ENCODE assay signal across 8 cellular contexts in the genomic region with DNA sequence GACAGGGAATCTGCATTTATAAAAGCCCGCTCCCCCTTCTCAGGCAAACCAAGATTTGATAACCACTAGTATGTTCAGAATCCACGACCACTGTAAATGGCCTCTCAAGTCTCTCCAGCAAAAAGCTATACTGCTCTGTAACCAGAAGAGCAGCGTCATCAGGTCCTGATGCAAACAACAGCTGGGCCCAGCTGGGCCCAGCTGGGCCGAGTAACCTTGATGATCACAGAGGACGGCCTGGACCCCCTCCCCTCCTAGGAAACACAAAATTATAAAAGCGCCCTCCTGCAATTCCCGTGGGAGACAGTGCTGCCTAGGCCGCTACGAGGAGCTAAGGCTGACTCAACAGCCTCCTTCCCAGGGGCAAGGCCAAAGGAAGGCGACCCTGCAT. TPM values are rescaled to one million over a fixed set of nuclear protein-coding genes. Genes with fewer than 3 reads are reported as not detected.
A peak's percentile ranks its signal among the peaks of the same experiment; 100 is the strongest.
DNase-seq lines count a peak whose midpoint lies in the region; ATAC-seq, FAIRE-seq and TF ChIP-seq lines count a peak whose summit lies in the region.

No MANE protein-coding gene starts in this region.

- peak overlapping the region; percentile 77 for H3K4me3 ChIP-seq in AG09309 (ENCODE audit: control insufficient read depth, low read depth, low read length)
- peak overlapping the region; percentile 57 to 91 (median 72) for H3K4me3 ChIP-seq in tibial nerve

- no peak for FAIRE-seq in GM12892 (lab: Jason Lieb, UNC)

- no peak for TF ChIP-seq EP300 in tibial nerve (IDR thresholded peaks at IDR 0.05)

- 26 to 27% (median 27%) methylated on average over 10 of the region's 10 CpGs for WGBS in adipose tissue, 3 donors
- 25 to 29% methylated on average over 5 to 10 of the region's 10 CpGs for WGBS in tibial nerve, 2 donors

- peaks cover 0 to 44% (median 18%) of the 10 kb centered on the region in 4 donors for H3K4me1 ChIP-seq in tibial nerve

- peak; percentile 2 for ATAC-seq in HG02588 (IDR thresholded peaks at IDR 0.05; ENCODE audit: unreplicated experiment)
- no peak for ATAC-seq in left lobe of liver

- no peak for DNase-seq in AG09309 (ENCODE audit: low read depth)
- DNase-seq in tibial nerve (ENCODE audit: low spot score in 2 of 2) = no peak
- no peak for DNase-seq in left lobe of liver (ENCODE audit: low spot score)
- DNase-seq in AG08396 (ENCODE audit: low spot score) = no peak
- DNase-seq in GM12892 (ENCODE audit: insufficient read length) = no peak

- H3K36me3 ChIP-seq in tibial nerve = peaks cover 0 to 4% (median 0%) of the 10 kb centered on the region in 3 donors

- no peaks in the 10 kb centered on the region for H3K27me3 ChIP-seq in layer of hippocampus (ENCODE audit: control insufficient read depth, insufficient read depth, low read length)
- no peaks in the 10 kb centered on the region for H3K27me3 ChIP-seq in tibial nerve

- peak overlapping the region; percentile 92 for H3K27ac ChIP-seq in adipose tissue (ENCODE audit: low read depth, low read length)
- H3K27ac ChIP-seq in layer of hippocampus (ENCODE audit: low read depth, low read length) = peak overlapping the region; percentile 99
- H3K27ac ChIP-seq in tibial nerve = peak overlapping the region; percentile 78 to 96 (median 90)

- no peaks in the 10 kb centered on the region for H3K9me3 ChIP-seq in tibial nerve

- TF ChIP-seq POLR2A in tibial nerve (IDR thresholded peaks at IDR 0.05) = no peak
- TF ChIP-seq POLR2A in GM12892 (IDR thresholded peaks at IDR 0.05; ENCODE audit: low read depth, low read length) = no peak

- TF ChIP-seq CTCF in AG09309 (IDR thresholded peaks at IDR 0.05; ENCODE audit: control insufficient read depth, insufficient read depth, low read depth, low read length, missing control alignments) (no peak), tibial nerve (IDR thresholded peaks at IDR 0.05) (no peak)

RNA-seq across cellular contexts. Expression of a gene that starts 0.5 kb away (rescaled TPM):
- polyA plus RNA-seq in adipose tissue = 10 to 100 TPM in 1 of 3 donors, 1 to 10 TPM in 2; 3.9 to 12.5 (median 8.4) TPM
- total RNA-seq in tibial nerve (10 to 100 TPM; 36.9 to 73.9 (median 48.1) TPM), left lobe of liver (4.5 TPM)
- polyA plus RNA-seq in GM12892 (2012; ENCODE audit: missing spikeins) = 20.1 TPM

RNA-seq across cellular contexts. Expression of a gene that starts 12.2 kb away (rescaled TPM):
- polyA plus RNA-seq in adipose tissue = 10 to 100 TPM in 2 of 3 donors, 1 to 10 TPM in 1; 2.0 to 21.5 (median 10.4) TPM
- total RNA-seq in tibial nerve = 10 to 100 TPM; 19.4 to 35.4 (median 27.7) TPM
- total RNA-seq in left lobe of liver = 0.30 TPM
- 68.4 TPM for polyA plus RNA-seq in GM12892 (2012; ENCODE audit: missing spikeins)

Comparison
In these comparisons a context has a peak if more than half of its experiments do, and no peak if none do; other contexts are left out.
1. RNA of a gene that starts 12.2 kb away (total RNA-seq): 19.4 to 35.4 TPM in tibial nerve; 0.30 TPM in left lobe of liver (single experiment); every median in the first group is over 10 times any median in the second.
2. Peak in every context shown above with its lines, with median percentiles within 50 percentile points of each other: H3K27ac ChIP-seq.